10 cellular contexts compared by ENCODE assay signal in genomic region chr1:231757101-231757404, GRCh38.
DNase-seq lines count a peak whose midpoint lies in the region; ATAC-seq and TF ChIP-seq lines count a peak whose summit lies in the region.
"Had no signal": no experiment of that assay in that cellular context is flagged by ENCODE, and none has a peak within 500 bp of the region (broad histone marks: within the 10 kb centered on the region; RNA-seq: fewer than 3 reads in every experiment).

No MANE protein-coding gene starts in this region.

- no peaks in the 10 kb centered on the region for H3K36me3 ChIP-seq in BE2C
- peaks cover 4% of the 10 kb centered on the region for H3K36me3 ChIP-seq in endodermal cell (ENCODE audit: control insufficient read depth, insufficient read depth, low read length)
- H3K36me3 ChIP-seq: cardiac muscle cell had no signal

- H3K4me3 Mint-ChIP-seq in immature natural killer cell: peak overlapping the region; percentile 40 to 63 (median 48)
- no peak overlapping the region for H3K4me3 Mint-ChIP-seq in endodermal cell
- H3K4me3 Mint-ChIP-seq: T-helper 1 cell treated with Interleukin-12 subunit alpha and Interleukin-12 subunit beta and Interleukin-4 antibody, amounts not matched to agents 30 μg/mL and 1 μg/mL, for 36 hours had no signal

- no peaks in the 10 kb centered on the region for H3K4me1 ChIP-seq in BE2C
- H3K4me1 ChIP-seq in endodermal cell (ENCODE audit: control insufficient read depth, insufficient read depth, low read length): no peaks in the 10 kb centered on the region

- H3K9me3 Mint-ChIP-seq in immature natural killer cell (peaks cover 2 to 9% (median 5%) of the 10 kb centered on the region in 6 donors), endodermal cell (peaks cover 22% of the 10 kb centered on the region)

- no peaks in the 10 kb centered on the region for H3K27me3 ChIP-seq in HL-60 (ENCODE audit: insufficient read depth, poor library complexity, severe bottlenecking)
- H3K27me3 ChIP-seq in BE2C: no peaks in the 10 kb centered on the region
- H3K27me3 ChIP-seq in endodermal cell (ENCODE audit: control insufficient read depth, insufficient read depth, low read length, poor library complexity, severe bottlenecking): no peaks in the 10 kb centered on the region
- H3K27me3 ChIP-seq: cardiac muscle cell had no signal

- POLR2A ChIA-PET in HEK293T (lab: Yijun Ruan, JAX): no interaction called here

- ATAC-seq in GM18861 (IDR thresholded peaks at IDR 0.05; ENCODE audit: unreplicated experiment) (peak; percentile 62), GM21825 (IDR thresholded peaks at IDR 0.05; ENCODE audit: unreplicated experiment) (peak; percentile 23)
- no peak for ATAC-seq in activated CD4-positive, CD25-positive, alpha-beta regulatory T cell treated with anti-CD3 and anti-CD28 coated beads, Interleukin-2, amount 50 U/mL, for 24 hours

- H3K4me3 ChIP-seq in HL-60 (replicated peaks; ENCODE audit: insufficient read depth, low read length) (no peak overlapping the region), BE2C (ENCODE audit: low read depth, low read length) (no peak overlapping the region), endodermal cell (ENCODE audit: low read length) (no peak overlapping the region)
- H3K4me3 ChIP-seq: cardiac muscle cell had no signal

- TF ChIP-seq CTCF in HL-60 (IDR thresholded peaks at IDR 0.05; ENCODE audit: insufficient read depth, low read length): no peak
- TF ChIP-seq CTCF in BE2C (IDR thresholded peaks at IDR 0.05; ENCODE audit: low read depth, low read length): no peak
- no peak for TF ChIP-seq CTCF in endodermal cell (conservative IDR thresholded peaks at IDR 0.05)

- H3K9ac ChIP-seq in endodermal cell (ENCODE audit: extremely low read depth, low read length, poor library complexity, severe bottlenecking): no peak overlapping the region

- H3K27me3 Mint-ChIP-seq in immature natural killer cell (ENCODE audit: low read depth in 3 of 3) (peaks cover 0 to 2% (median 2%) of the 10 kb centered on the region in 3 donors), endodermal cell (ENCODE audit: insufficient read depth) (no peaks in the 10 kb centered on the region)

- H3K27ac ChIP-seq in HL-60 (replicated peaks) (peak overlapping the region; percentile 63), endodermal cell (ENCODE audit: low read depth, low read length) (no peak overlapping the region)
- H3K27ac ChIP-seq: cardiac muscle cell had no signal

- CTCF ChIA-PET in HEK293T (lab: Yijun Ruan, JAX): interaction anchor here (0.6 to 3.3 kb wide), 24 partner anchors 9 to 583 kb away, joined by 3 to 30 read pairs (median 4); no protein-coding TSS in a partner anchor

- WGBS in endodermal cell (ENCODE audit: insufficient coverage in 1 of 2, insufficient read length in 1 of 2), 2 experiments: 59 to 100% methylated on average over 1 to 2 of the region's 2 CpGs

- H3K36me3 Mint-ChIP-seq in immature natural killer cell: peaks cover 12 to 25% (median 15%) of the 10 kb centered on the region in 3 donors
- H3K36me3 Mint-ChIP-seq in endodermal cell (ENCODE audit: low read depth): peaks cover 30% of the 10 kb centered on the region

- H3K9me3 ChIP-seq in BE2C: no peaks in the 10 kb centered on the region
- peaks cover 24% of the 10 kb centered on the region for H3K9me3 ChIP-seq in endodermal cell (ENCODE audit: control insufficient read depth, low read length)

- H3K27ac Mint-ChIP-seq in immature natural killer cell (no peak overlapping the region), endodermal cell (no peak overlapping the region)
- H3K27ac Mint-ChIP-seq: T-helper 1 cell treated with Interleukin-12 subunit alpha and Interleukin-12 subunit beta and Interleukin-4 antibody, amounts not matched to agents 30 μg/mL and 1 μg/mL, for 36 hours had no signal

- H3K4me1 Mint-ChIP-seq in immature natural killer cell (peaks cover 0 to 4% of the 10 kb centered on the region in 2 donors), endodermal cell (no peaks in the 10 kb centered on the region)

- DNase-seq in HL-60 (ENCODE audit: low read depth in 1 of 2, low spot score in 1 of 2) (peak in 1 of 2 experiments; percentile 38), immature natural killer cell (no peak), HEK293T (ENCODE audit: extremely low spot score) (no peak), BE2C (no peak), endodermal cell (no peak)

TF ChIP-seq in HEK293T, 16 proteins besides CTCF, POLR2A, EP300 and RAD21:
- TF ChIP-seq LEF1 (IDR thresholded peaks at IDR 0.05; ENCODE audit: borderline replicate concordance) (no peak), FOXA1 (IDR thresholded peaks at IDR 0.05) (no peak), SUZ12 (IDR thresholded peaks at IDR 0.05) (no peak), L3MBTL2 (conservative IDR thresholded peaks at IDR 0.05) (no peak), HDGF (IDR thresholded peaks at IDR 0.05; ENCODE audit: borderline replicate concordance) (no peak), ELF4 (IDR thresholded peaks at IDR 0.05) (no peak), ARNT (IDR thresholded peaks at IDR 0.05) (no peak), PKNOX1 (IDR thresholded peaks at IDR 0.05) (no peak), ZNF384 (IDR thresholded peaks at IDR 0.05) (no peak), FOXM1 (IDR thresholded peaks at IDR 0.05; ENCODE audit: borderline replicate concordance) (no peak), SP1 (IDR thresholded peaks at IDR 0.05) (no peak), BHLHE40 (IDR thresholded peaks at IDR 0.05; ENCODE audit: borderline replicate concordance) (no peak), NFRKB (IDR thresholded peaks at IDR 0.05) (no peak), CTBP1 (IDR thresholded peaks at IDR 0.05; ENCODE audit: borderline replicate concordance) (no peak)

Comparison
In these comparisons a context has a peak if more than half of its experiments do, and no peak if none do; other contexts are left out.
1. ATAC-seq: peak in GM18861 (single experiment) and GM21825 (single experiment); none in activated CD4-positive, CD25-positive, alpha-beta regulatory T cell treated with anti-CD3 and anti-CD28 coated beads, Interleukin-2, amount 50 U/mL, for 24 hours (0 of 2).